1 cellular context compared by ENCODE assay signal in the genomic region with DNA sequence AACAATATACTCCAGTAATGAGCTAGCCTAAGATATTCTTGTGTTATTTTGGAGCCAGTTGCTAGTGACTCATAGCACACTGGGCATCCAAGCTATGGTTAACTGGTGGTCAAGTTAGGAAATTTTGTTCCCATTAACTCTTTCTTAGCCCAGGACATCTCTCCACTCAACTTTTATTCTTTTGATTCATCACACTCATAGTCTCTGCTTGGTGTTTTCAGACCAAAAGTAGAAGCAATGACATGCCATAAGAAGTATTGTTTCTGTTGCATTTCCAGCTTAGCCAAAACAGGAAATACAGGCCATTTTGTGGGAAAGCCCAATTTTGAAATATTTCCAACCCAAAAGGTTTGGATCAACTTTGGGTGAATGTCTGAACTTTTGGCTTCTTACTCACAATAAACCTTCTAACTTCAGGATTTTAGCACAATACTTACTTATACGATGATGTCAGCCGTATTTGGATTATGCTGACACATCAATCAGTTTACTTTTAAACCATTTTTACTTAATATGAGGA.
A peak's percentile ranks its signal among the peaks of the same experiment; 100 is the strongest.
TF ChIP-seq lines count a peak whose summit lies in the region.

No MANE protein-coding gene starts in this region.

TF ChIP-seq in IMR-90, 13 proteins besides CTCF, POLR2A, EP300 and RAD21:
- TF ChIP-seq SMC3 (IDR thresholded peaks at IDR 0.05; ENCODE audit: low read depth, low read length) (no peak), FOS (IDR thresholded peaks at IDR 0.05; ENCODE audit: low read depth, low read length) (peak; percentile 51), MAFK (IDR thresholded peaks at IDR 0.05; ENCODE audit: low read depth, low read length) (peak; percentile 99)
